In genomic region chr12:93274937-93275336, GRCh38 we compare ENCODE assay signal across 29 cellular contexts.
"Had no signal": no experiment of that assay in that cellular context is flagged by ENCODE, and none has a peak within 500 bp of the region (broad histone marks: within the 10 kb centered on the region; RNA-seq: fewer than 3 reads in every experiment).

No MANE protein-coding gene starts in this region.

- H3K27ac ChIP-seq: heart right ventricle, hepatocyte, left lung, lower lobe of right lung, neutrophil, ovary, stomach, testis, thyroid gland, upper lobe of right lung had no signal

- H3K27me3 Mint-ChIP-seq: stimulated activated memory B cell treated with anti-CD40 and anti-IgM and Interleukin-4, amounts not matched to agents 10 μg/mL and 1 μg/mL and 100 μg/mL, for 72 hours had no signal

- H3K27me3 ChIP-seq: heart right ventricle, hepatocyte, left lung, neutrophil, ovary, stomach, testis, thyroid gland, upper lobe of right lung had no signal

- ATAC-seq: left lung; lower lobe of right lung; stimulated activated memory B cell treated with anti-CD40 and anti-IgM and Interleukin-4, amounts not matched to agents 10 μg/mL and 1 μg/mL and 100 μg/mL, for 72 hours had no signal

- H3K4me1 Mint-ChIP-seq: stimulated activated memory B cell treated with anti-CD40 and anti-IgM and Interleukin-4, amounts not matched to agents 10 μg/mL and 1 μg/mL and 100 μg/mL, for 72 hours had no signal

- H3K9me3 ChIP-seq: left lung, lower lobe of right lung, neutrophil, ovary, stomach, testis, thyroid gland, upper lobe of right lung had no signal

- H3K36me3 ChIP-seq: heart right ventricle, left lung, lower lobe of right lung, neutrophil, ovary, stomach, thyroid gland, upper lobe of right lung had no signal

- H3K79me2 ChIP-seq: hepatocyte had no signal

- H2AFZ ChIP-seq: hepatocyte had no signal

- DNase-seq: heart right ventricle; kidney glomerular epithelial cell; left cardiac atrium; left lung; lower lobe of right lung; mammary epithelial cell; mesenchymal stem cell; naive B cell; occipital lobe; ovary; stimulated activated CD4-positive, alpha-beta T cell treated with anti-CD3 and anti-CD28 coated beads, Interleukin-1b, Interleukin-23, amount 100 ng/mL, for 48 hours; stimulated activated CD4-positive, alpha-beta T cell treated with anti-CD3 and anti-CD28 coated beads, Interleukin-2, amount 100 ng/mL, for 48 hours; stimulated activated CD4-positive, alpha-beta T cell treated with anti-CD3 and anti-CD28 coated beads, Interleukin-4, amount 100 ng/mL, for 4 hours; stimulated activated CD8-positive, alpha-beta memory T cell treated with anti-CD3 and anti-CD28 coated beads, Interleukin-4, amount 100 ng/mL, for 48 hours; stimulated activated naive CD4-positive, alpha-beta T cell treated with Interleukin-2 at 50 U/mL for 16 hours; stomach; testis; thyroid gland; trophoblast cell; upper lobe of right lung had no signal

- H3K4me3 Mint-ChIP-seq: naive B cell; natural killer cell treated with Interleukin-12 subunit alpha and Interleukin-12 subunit beta and Interleukin-15 and Interleukin-18, amount 100 ng/mL, for 72 hours; neural crest cell; stimulated activated memory B cell treated with anti-CD40 and anti-IgM and Interleukin-4, amounts not matched to agents 10 μg/mL and 1 μg/mL and 100 μg/mL, for 72 hours had no signal

- H3K9me3 Mint-ChIP-seq: natural killer cell treated with Interleukin-12 subunit alpha and Interleukin-12 subunit beta and Interleukin-15 and Interleukin-18, amount 100 ng/mL, for 72 hours; neural crest cell; stimulated activated memory B cell treated with anti-CD40 and anti-IgM and Interleukin-4, amounts not matched to agents 10 μg/mL and 1 μg/mL and 100 μg/mL, for 72 hours had no signal

- H3K4me1 ChIP-seq: left lung, lower lobe of right lung, stomach, testis, thyroid gland, upper lobe of right lung had no signal

- H3K27ac Mint-ChIP-seq: natural killer cell treated with Interleukin-12 subunit alpha and Interleukin-12 subunit beta and Interleukin-15 and Interleukin-18, amount 100 ng/mL, for 72 hours; progenitor cell of endocrine pancreas had no signal

- FAIRE-seq: keratinocyte, urothelium cell line had no signal

- H3K4me2 ChIP-seq: hepatocyte, smooth muscle cell had no signal

- H3K4me3 ChIP-seq: heart right ventricle, hepatocyte, left lung, lower lobe of right lung, ovary, smooth muscle cell, stomach, testis, thyroid gland, upper lobe of right lung had no signal
